13 cellular contexts compared by ENCODE assay signal in the genomic region with DNA sequence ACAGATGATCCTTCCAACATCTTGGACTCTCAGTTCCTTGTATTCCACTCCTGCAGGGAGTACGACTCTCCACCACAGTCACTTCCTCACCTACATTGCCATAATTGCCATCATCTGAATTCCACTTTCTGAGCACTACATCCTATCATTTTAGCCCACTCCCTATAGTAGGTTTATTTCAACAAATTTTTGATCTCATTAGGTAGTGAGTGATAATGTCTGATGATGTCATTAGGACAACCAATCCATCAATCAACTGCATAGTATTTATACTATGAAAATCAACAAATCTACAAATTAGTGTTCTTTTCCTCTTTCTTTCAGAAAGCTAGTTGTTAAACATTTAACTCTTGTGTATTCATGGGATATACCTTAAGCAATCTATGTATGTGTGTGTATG. TPM values are rescaled to one million over a fixed set of nuclear protein-coding genes. Genes with fewer than 3 reads are reported as not detected.
DNase-seq lines count a peak whose midpoint lies in the region; ATAC-seq, FAIRE-seq and TF ChIP-seq lines count a peak whose summit lies in the region.
"Had no signal": no experiment of that assay in that cellular context is flagged by ENCODE, and none has a peak within 500 bp of the region (broad histone marks: within the 10 kb centered on the region; RNA-seq: fewer than 3 reads in every experiment).

No MANE protein-coding gene starts in this region.

- no peak overlapping the region for H4K91ac ChIP-seq in IMR-90 (ENCODE audit: insufficient read depth, low read depth, low read length)

- TF ChIP-seq CTCF in IMR-90 (conservative IDR thresholded peaks at IDR 0.05; ENCODE audit: low read depth, low read length), result no peak
- TF ChIP-seq CTCF in K562 (IDR thresholded peaks at IDR 0.05 in 2 of 3, conservative IDR thresholded peaks at IDR 0.05 in 1 of 3; ENCODE audit: insufficient read depth in 2 of 3, low read depth in 1 of 3, low read length in 3 of 3), result no peak
- TF ChIP-seq CTCF in ovary (IDR thresholded peaks at IDR 0.05), result no peak
- no peak for TF ChIP-seq CTCF in endodermal cell (conservative IDR thresholded peaks at IDR 0.05)

- POLR2A ChIA-PET in IMR-90 (lab: Charles Lee; ENCODE audit: unreplicated experiment), result no interaction called here
- POLR2A ChIA-PET in K562 (lab: Yijun Ruan, JAX), result interaction anchor here (1.0 kb wide), 1 partner anchor 15 kb away, joined by 3 read pairs; no protein-coding TSS in a partner anchor

- H3K36me3 ChIP-seq in IMR-90 (ENCODE audit: control insufficient read depth, insufficient read depth, low read length), result no peaks in the 10 kb centered on the region
- H3K36me3 ChIP-seq in K562 (ENCODE audit: control insufficient read depth, insufficient read depth, low read length), result no peaks in the 10 kb centered on the region
- H3K36me3 ChIP-seq in ovary, result no peaks in the 10 kb centered on the region
- H3K36me3 ChIP-seq in endodermal cell (ENCODE audit: control insufficient read depth, insufficient read depth, low read length), result no peaks in the 10 kb centered on the region

- no peaks in the 10 kb centered on the region; the same call in 1 of the 2 replicates for H3K9me3 ChIP-seq in IMR-90 (ENCODE audit: control insufficient read depth, insufficient read depth, low read length)
- no peaks in the 10 kb centered on the region; the same call in 1 of the 2 replicates for H3K9me3 ChIP-seq in K562 (replicated peaks; ENCODE audit: control insufficient read depth, insufficient read depth, low read depth, low read length)
- no peaks in the 10 kb centered on the region for H3K9me3 ChIP-seq in ovary
- H3K9me3 ChIP-seq in endodermal cell (ENCODE audit: control insufficient read depth, low read length), result peaks cover 12% of the 10 kb centered on the region

- intact Hi-C loops in IMR-90 (cut with micrococcal nuclease), result loop anchor here (2.0 kb wide), 1 partner anchor 273 kb away; no protein-coding TSS in a partner anchor
- intact Hi-C loops in K562 (cut with micrococcal nuclease), result loop anchor here (1.0 to 10.0 kb wide), 4 partner anchors 115 to 461 kb away; no protein-coding TSS in a partner anchor
- intact Hi-C loops in ovary (cut with DNase I), result loop anchor here in 2 of 4 donors (5.0 to 10.0 kb wide), 2 partner anchors 167 to 281 kb away; a partner anchor contains a TSS

- TF ChIP-seq POLR2A in IMR-90 (IDR thresholded peaks at IDR 0.05; ENCODE audit: low read depth, low read length), result no peak
- TF ChIP-seq POLR2A in K562 (conservative IDR thresholded peaks at IDR 0.05), result no peak
- TF ChIP-seq POLR2A in ovary (IDR thresholded peaks at IDR 0.05), result no peak

- WGBS in IMR-90 (ENCODE audit: extremely low coverage in 2 of 2, insufficient read length in 1 of 2), 2 experiments, result no CpG with 5 or more reads among the region's 1 CpG
- WGBS in K562 (ENCODE audit: insufficient coverage, low coverage, missing lambda C conversion rate), result 29% methylated on average over 1 of the region's 1 CpG
- 51 to 56% (median 53%) methylated on average over 1 of the region's 1 CpG for WGBS in ovary, 3 donors
- 89% methylated on average over 1 of the region's 1 CpG; no CpG with 5 or more reads in 1 of the 2 experiments for WGBS in endodermal cell (ENCODE audit: insufficient coverage in 1 of 2, insufficient read length in 1 of 2), 2 experiments

- FAIRE-seq in G401.6 (lab: Jason Lieb, UNC) (peak; percentile 56), K562 (lab: Jason Lieb, UNC) (no peak)
- FAIRE-seq: D721Med had no signal

- H3K79me1 ChIP-seq in IMR-90 (ENCODE audit: low read depth in 1 of 2, low read length in 2 of 2), result no peaks in the 10 kb centered on the region

- H3K4me3 ChIP-seq in IMR-90 (ENCODE audit: insufficient read depth, low read depth, low read length) (no peak overlapping the region), K562 (no peak overlapping the region), ovary (no peak overlapping the region), endodermal cell (ENCODE audit: low read length) (no peak overlapping the region)

- H3K27me3 ChIP-seq in IMR-90 (ENCODE audit: control insufficient read depth, insufficient read depth, low read length) (peaks cover 2% of the 10 kb centered on the region; the same call in 1 of the 2 replicates), K562 (ENCODE audit: control insufficient read depth in 2 of 2, insufficient read depth in 2 of 2, low read length in 2 of 2) (no peaks in the 10 kb centered on the region), ovary (no peaks in the 10 kb centered on the region), endodermal cell (ENCODE audit: control insufficient read depth, insufficient read depth, low read length, poor library complexity, severe bottlenecking) (no peaks in the 10 kb centered on the region)

- TF ChIP-seq RAD21 in IMR-90 (IDR thresholded peaks at IDR 0.05; ENCODE audit: low read length), result no peak
- TF ChIP-seq RAD21 in K562 (CRISPR knock-in tag; conservative IDR thresholded peaks at IDR 0.05 in 1 of 2, IDR thresholded peaks at IDR 0.05 in 1 of 2), result no peak

- H3K27ac ChIP-seq in IMR-90 (ENCODE audit: insufficient read depth, low read length), result no peak overlapping the region
- no peak overlapping the region for H3K27ac ChIP-seq in K562 (ENCODE audit: extremely low read depth, low read depth, low read length)
- no peak overlapping the region for H3K27ac ChIP-seq in ovary
- H3K27ac ChIP-seq in endodermal cell (ENCODE audit: low read depth, low read length), result no peak overlapping the region
- H3K27ac ChIP-seq: RWPE1 had no signal

- H2BK5ac ChIP-seq in IMR-90 (ENCODE audit: low read depth, low read length, poor library complexity, severe bottlenecking), result no peak overlapping the region

- CTCF ChIA-PET in IMR-90 (lab: Yijun Ruan, JAX), result interaction anchor here (1.0 kb wide), 1 partner anchor 284 kb away, joined by 3 read pairs; no protein-coding TSS in a partner anchor
- CTCF ChIA-PET in K562 (lab: Yijun Ruan, JAX; ENCODE audit: low intra/inter-chr PET ratio), result interaction anchor here (1.2 to 4.8 kb wide), 6 partner anchors 115 to 284 kb away, joined by 7 to 73 read pairs (median 20); no protein-coding TSS in a partner anchor

- no peak overlapping the region for H2BK120ac ChIP-seq in IMR-90 (ENCODE audit: low read depth, low read length)

- H3K79me2 ChIP-seq in K562 (ENCODE audit: control insufficient read depth, insufficient read depth, low read length), result no peaks in the 10 kb centered on the region

- no peaks in the 10 kb centered on the region for H3K4me1 ChIP-seq in IMR-90 (ENCODE audit: control insufficient read depth, insufficient read depth, low read length)
- peaks cover 0 to 6% of the 10 kb centered on the region in 2 experiments; a peak in 2 of 5 replicates for H3K4me1 ChIP-seq in K562 (replicated peaks in 1 of 2; ENCODE audit: control insufficient read depth in 2 of 2, insufficient read depth in 2 of 2, low read length in 2 of 2)
- H3K4me1 ChIP-seq in ovary (ENCODE audit: insufficient read depth), result no peaks in the 10 kb centered on the region
- no peaks in the 10 kb centered on the region for H3K4me1 ChIP-seq in endodermal cell (ENCODE audit: control insufficient read depth, insufficient read depth, low read length)

- H3K4ac ChIP-seq in IMR-90 (ENCODE audit: low read depth, low read length), result no peak overlapping the region

- no peak overlapping the region for H2AK5ac ChIP-seq in IMR-90 (ENCODE audit: low read depth, low read length)

- no peaks in the 10 kb centered on the region for H3K27me3 Mint-ChIP-seq in endodermal cell (ENCODE audit: insufficient read depth)

- DNase-seq in IMR-90 (no peak), K562 (ENCODE audit: extremely low read depth in 1 of 4, low spot score in 3 of 4) (no peak), ovary (no peak), endodermal cell (no peak), iPS-NIHi7 (ENCODE audit: extremely low spot score) (no peak)
- DNase-seq: CD8-positive, alpha-beta T cell; HCEC 1CT; NCI-H187 had no signal

- no peak overlapping the region for H3K18ac ChIP-seq in IMR-90 (ENCODE audit: low read depth, low read length)

- H3K56ac ChIP-seq in IMR-90 (ENCODE audit: extremely low read depth, insufficient read depth, low read length), result no peak overlapping the region

- H4K20me1 ChIP-seq in IMR-90 (ENCODE audit: insufficient read depth, low read length) (no peaks in the 10 kb centered on the region), K562 (replicated peaks; ENCODE audit: control insufficient read depth, insufficient read depth, low read length) (0 out of 2 replicates have a peak, but pooled peaks cover 4% of the 10 kb centered on the region)

- no peak overlapping the region for H4K8ac ChIP-seq in IMR-90 (ENCODE audit: low read depth in 2 of 2, low read length in 2 of 2)

- no peak overlapping the region for H3K9ac ChIP-seq in IMR-90 (ENCODE audit: low read depth, low read length)
- no peak overlapping the region for H3K9ac ChIP-seq in K562 (ENCODE audit: insufficient read depth in 1 of 2, low read depth in 2 of 2, low read length in 2 of 2)
- no peak overlapping the region for H3K9ac ChIP-seq in endodermal cell (ENCODE audit: extremely low read depth, low read length, poor library complexity, severe bottlenecking)

- 0 out of 2 replicates have a peak overlapping the region, but pooled peaks have one; percentile 44 for H3K23ac ChIP-seq in IMR-90 (ENCODE audit: low read depth, low read length)

- H3K27ac Mint-ChIP-seq in endodermal cell, result no peak overlapping the region
- H3K27ac Mint-ChIP-seq: CD8-positive, alpha-beta T cell; T-helper 1 cell treated with Interleukin-12 subunit alpha and Interleukin-12 subunit beta and Interleukin-4 antibody, amounts not matched to agents 30 μg/mL and 1 μg/mL, for 36 hours had no signal

- BruUV-seq in IMR-90 (replicated peaks; lab: Mats Ljungman, UMichigan) (no TSS peak), K562 (replicated peaks; lab: Mats Ljungman, UMichigan) (no TSS peak)

- TF ChIP-seq EP300 in K562 (IDR thresholded peaks at IDR 0.05; ENCODE audit: low read length) (no peak), ovary (IDR thresholded peaks at IDR 0.05) (no peak)

- H4K5ac ChIP-seq in IMR-90 (ENCODE audit: low read depth, low read length), result no peak overlapping the region

- H3K14ac ChIP-seq in IMR-90 (replicated peaks; ENCODE audit: low read depth, low read length), result no peak overlapping the region

- H3K4me3 Mint-ChIP-seq in endodermal cell, result no peak overlapping the region
- H3K4me3 Mint-ChIP-seq: CD8-positive, alpha-beta T cell; T-helper 1 cell treated with Interleukin-12 subunit alpha and Interleukin-12 subunit beta and Interleukin-4 antibody, amounts not matched to agents 30 μg/mL and 1 μg/mL, for 36 hours had no signal

- in situ Hi-C loops in IMR-90 (cut with MboI; ENCODE audit: low sequenced_read_pairs) (loop anchor here (25.0 kb wide), 1 partner anchor 1567 kb away; no protein-coding TSS in a partner anchor), K562 (cut with MboI) (loop anchor here (5.0 kb wide), 1 partner anchor 273 kb away; no protein-coding TSS in a partner anchor)

- H3K4me2 ChIP-seq in IMR-90 (ENCODE audit: low read depth, low read length) (no peak overlapping the region), K562 (ENCODE audit: insufficient read depth, low read length) (no peak overlapping the region)

- no peak overlapping the region for H2BK15ac ChIP-seq in IMR-90 (ENCODE audit: low read depth, low read length)

- no peak overlapping the region for H2BK20ac ChIP-seq in IMR-90 (ENCODE audit: low read depth, low read length)

- no peak overlapping the region for H2AK9ac ChIP-seq in IMR-90 (replicated peaks; ENCODE audit: low read depth, low read length, poor library complexity)

- dilution Hi-C loops in IMR-90 (cut with HindIII; ENCODE audit: low sequenced_read_pairs, unreplicated experiment), result no loop called here

- H2AFZ ChIP-seq in IMR-90 (replicated peaks; ENCODE audit: low read length, poor library complexity) (no peak overlapping the region), K562 (ENCODE audit: low read depth, low read length) (no peak overlapping the region)

- peaks cover 7% of the 10 kb centered on the region for H3K9me3 Mint-ChIP-seq in endodermal cell
- H3K9me3 Mint-ChIP-seq: CD8-positive, alpha-beta T cell; T-helper 1 cell treated with Interleukin-12 subunit alpha and Interleukin-12 subunit beta and Interleukin-4 antibody, amounts not matched to agents 30 μg/mL and 1 μg/mL, for 36 hours had no signal

- no peaks in the 10 kb centered on the region for H3K36me3 Mint-ChIP-seq in endodermal cell (ENCODE audit: low read depth)
- H3K36me3 Mint-ChIP-seq: CD8-positive, alpha-beta T cell had no signal

- H3K9me1 ChIP-seq in IMR-90 (ENCODE audit: insufficient read depth, low read length) (no peaks in the 10 kb centered on the region), K562 (ENCODE audit: control insufficient read depth, insufficient read depth, low read length) (no peaks in the 10 kb centered on the region)

- ATAC-seq in GM19395 (IDR thresholded peaks at IDR 0.05; ENCODE audit: unreplicated experiment) (peak; percentile 8), IMR-90 (ENCODE audit: low read depth) (no peak), K562 (no peak)
- ATAC-seq: CD8-positive, alpha-beta T cell had no signal

- peaks cover 11% of the 10 kb centered on the region for H3K4me1 Mint-ChIP-seq in endodermal cell

RNA-seq across cellular contexts. Expression of a gene that starts 13.7 kb away (rescaled TPM):
- total RNA-seq in IMR-90 (2012; rRNA removed) (36.4 and 44.3 TPM in 2 replicates), K562 (2014; rRNA removed) (22.7 and 28.3 TPM in 2 replicates), K562 (2014; rRNA removed; fragmentation: Illumina TruSeq; extraction: Trizol) (73.9 and 76.3 TPM in 2 replicates), K562 (2015; rRNA removed; fragmentation: Illumina TruSeq; extraction: Trizol) (61.0 and 77.3 TPM in 2 replicates), K562 (2021) (81.6 and 82.3 TPM in 2 replicates), ovary (10 to 100 TPM; 54.1 to 81.7 (median 71.9) TPM), endodermal cell (100 to 1,000 TPM; 104 to 114 TPM)
- polyA plus RNA-seq in IMR-90 (2012; rRNA removed) (73.6 and 77.3 TPM in 2 replicates), K562 (2011; rRNA removed) (62.2 and 64.6 TPM in 2 replicates), K562 (2014; fragmentation: Illumina TruSeq; extraction: Trizol) (118 and 210 TPM in 2 replicates), K562 (2014; fragmentation: Nextera tagmentation; extraction: Ambion mirVana) (10 to 100 TPM; 54.4 to 58.6 TPM), K562 (2014; rRNA removed) (89.0 and 90.4 TPM in 2 replicates), ovary (10 to 100 TPM; 82.7 to 97.2 TPM)
- 16.7 and 17.4 TPM in 2 replicates for polyA plus RNA-seq in IMR-90 (2012; cell fraction: cytosol; rRNA removed)
- polyA plus RNA-seq in IMR-90 (2012; cell fraction: nucleus; rRNA removed; ENCODE audit: low replicate concordance), result 26.8 and 142 TPM in 2 replicates
- 51.8 and 162 TPM in 2 replicates for total RNA-seq in K562 (2011; cell fraction: chromatin; rRNA removed; ENCODE audit: low replicate concordance)
- 33.2 and 42.4 TPM in 2 replicates for total RNA-seq in K562 (2011; cell fraction: nucleolus; rRNA removed)
- total RNA-seq in K562 (2011; cell fraction: nucleoplasm; rRNA removed), result 76.3 and 99.3 TPM in 2 replicates
- 29.8 and 33.3 TPM in 2 replicates for polyA plus RNA-seq in K562 (2011; cell fraction: cytosol; rRNA removed)
- 65.6 and 70.0 TPM in 2 replicates for polyA plus RNA-seq in K562 (2011; cell fraction: nucleus; rRNA removed)
- 48.1 and 75.7 TPM in 2 replicates for polyA plus RNA-seq in K562 (2012)
- 61.0 and 69.6 TPM in 2 replicates for polyA minus RNA-seq in K562 (2011; rRNA and poly(A)+ RNA removed)
- 47.4 and 52.8 TPM in 2 replicates for polyA minus RNA-seq in K562 (2011; cell fraction: cytosol; rRNA and poly(A)+ RNA removed)
- polyA minus RNA-seq in K562 (2011; cell fraction: nucleus; rRNA and poly(A)+ RNA removed), result 45.2 and 70.3 TPM in 2 replicates
- 114 TPM for polyA plus RNA-seq in endodermal cell (2013, experiment 1 of 2)
- polyA plus RNA-seq in endodermal cell (2013, experiment 2 of 2), result 93.4 TPM

RNA-seq across cellular contexts. Expression of a gene that starts 51.7 kb away (rescaled TPM):
- 5.6 and 10.6 TPM in 2 replicates for total RNA-seq in IMR-90 (2012; rRNA removed)
- polyA plus RNA-seq in IMR-90 (2012; rRNA removed), result 4.1 TPM in 2 replicates
- 1.2 and 1.3 TPM in 2 replicates for polyA plus RNA-seq in IMR-90 (2012; cell fraction: cytosol; rRNA removed)
- polyA plus RNA-seq in IMR-90 (2012; cell fraction: nucleus; rRNA removed; ENCODE audit: low replicate concordance), result 0.45 and 2.2 TPM in 2 replicates
- 6.0 and 13.2 TPM in 2 replicates for total RNA-seq in K562 (2011; cell fraction: chromatin; rRNA removed; ENCODE audit: low replicate concordance)
- total RNA-seq in K562 (2011; cell fraction: nucleolus; rRNA removed), result 5.0 and 5.3 TPM in 2 replicates
- 6.1 and 10.1 TPM in 2 replicates for total RNA-seq in K562 (2011; cell fraction: nucleoplasm; rRNA removed)
- 3.0 and 6.5 TPM in 2 replicates for total RNA-seq in K562 (2014; rRNA removed)
- 5.8 and 6.4 TPM in 2 replicates for total RNA-seq in K562 (2014; rRNA removed; fragmentation: Illumina TruSeq; extraction: Trizol)
- total RNA-seq in K562 (2015; rRNA removed; fragmentation: Illumina TruSeq; extraction: Trizol), result 6.1 and 7.5 TPM in 2 replicates
- 5.2 TPM in 2 replicates for total RNA-seq in K562 (2021)
- 3.1 and 3.6 TPM in 2 replicates for polyA plus RNA-seq in K562 (2011; rRNA removed)
- polyA plus RNA-seq in K562 (2011; cell fraction: cytosol; rRNA removed), result 1.6 and 2.4 TPM in 2 replicates
- polyA plus RNA-seq in K562 (2011; cell fraction: nucleus; rRNA removed), result 2.7 TPM in 2 replicates
- 3.8 and 4.3 TPM in 2 replicates for polyA plus RNA-seq in K562 (2012)
- 4.5 and 4.7 TPM in 2 replicates for polyA plus RNA-seq in K562 (2014; fragmentation: Illumina TruSeq; extraction: Trizol)
- 10 to 100 TPM; 14.3 to 16.2 TPM for polyA plus RNA-seq in K562 (2014; fragmentation: Nextera tagmentation; extraction: Ambion mirVana)
- 3.9 and 4.3 TPM in 2 replicates for polyA plus RNA-seq in K562 (2014; rRNA removed)
- 8.1 and 9.8 TPM in 2 replicates for polyA minus RNA-seq in K562 (2011; rRNA and poly(A)+ RNA removed)
- polyA minus RNA-seq in K562 (2011; cell fraction: cytosol; rRNA and poly(A)+ RNA removed), result 2.3 and 3.3 TPM in 2 replicates
- 3.8 and 5.1 TPM in 2 replicates for polyA minus RNA-seq in K562 (2011; cell fraction: nucleus; rRNA and poly(A)+ RNA removed)
- 10 to 100 TPM; 10.1 to 18.2 (median 12.1) TPM for total RNA-seq in ovary
- 1 to 10 TPM; 7.1 to 7.3 TPM for polyA plus RNA-seq in ovary
- 10 to 100 TPM in 1 of 2 donors, 1 to 10 TPM in 1; 9.4 to 14.7 TPM for total RNA-seq in endodermal cell
- 6.4 TPM for polyA plus RNA-seq in endodermal cell (2013, experiment 1 of 2)
- polyA plus RNA-seq in endodermal cell (2013, experiment 2 of 2), result 8.1 TPM
